8 cellular contexts compared by ENCODE assay signal in the genomic region with DNA sequence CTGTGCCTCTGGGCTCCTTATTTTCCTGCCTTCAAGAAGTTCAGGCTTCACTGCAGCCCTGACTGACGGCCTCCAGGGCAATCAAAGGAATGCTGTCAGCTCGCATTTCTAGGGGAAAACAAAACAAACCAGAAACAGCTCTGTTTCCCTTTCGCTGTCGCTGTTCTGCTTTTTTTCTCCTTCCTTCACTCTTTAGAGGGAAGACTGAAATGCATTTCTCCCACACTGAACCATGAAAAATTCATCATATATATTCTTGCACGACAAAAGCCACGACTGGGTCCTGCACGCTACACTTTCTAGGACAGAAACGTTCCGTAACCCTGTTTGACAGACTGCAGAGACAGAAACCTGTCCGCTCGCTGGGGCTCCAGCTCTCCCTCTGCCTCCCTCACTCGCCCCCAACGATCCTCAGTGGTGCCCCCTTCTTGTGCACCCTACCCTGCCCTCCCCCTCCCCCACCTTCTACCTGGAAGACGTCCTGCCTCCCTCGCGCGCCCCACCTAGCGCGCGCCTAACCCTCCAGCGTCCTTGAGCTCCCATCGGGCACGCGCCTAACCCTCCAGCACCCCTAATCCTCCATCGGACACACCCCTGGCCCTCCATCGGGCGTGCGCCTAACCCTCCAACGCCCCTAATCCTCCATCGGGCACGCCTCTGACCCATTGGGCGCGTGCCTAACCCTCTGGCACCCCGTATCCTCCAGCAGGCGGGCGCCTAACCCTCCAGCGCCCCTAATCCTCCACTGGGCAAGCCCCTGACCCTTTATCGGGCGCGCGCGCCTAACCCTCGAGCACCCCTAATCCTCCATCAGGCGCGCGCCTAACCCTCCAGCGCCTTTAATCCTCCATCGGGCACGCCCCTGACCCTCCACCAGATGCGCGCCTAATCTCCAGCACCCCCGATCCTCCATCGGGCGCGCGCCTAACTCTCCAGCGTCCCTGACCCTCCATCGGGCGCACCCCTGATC. TPM values are rescaled to one million over a fixed set of nuclear protein-coding genes. Genes with fewer than 3 reads are reported as not detected.
A peak's percentile ranks its signal among the peaks of the same experiment; 100 is the strongest.
DNase-seq lines count a peak whose midpoint lies in the region; ATAC-seq and TF ChIP-seq lines count a peak whose summit lies in the region.

No MANE protein-coding gene starts in this region.

- H2AK5ac ChIP-seq in mesenchymal stem cell (ENCODE audit: low read length, severe bottlenecking): no peak overlapping the region

- H3K9me3 ChIP-seq in colonic mucosa: no peaks in the 10 kb centered on the region
- no peaks in the 10 kb centered on the region for H3K9me3 ChIP-seq in mesenchymal stem cell (ENCODE audit: control insufficient read depth, low read length)

- H3K4me3 ChIP-seq in colonic mucosa (peak overlapping the region; percentile 23), mesenchymal stem cell (ENCODE audit: insufficient read depth in 1 of 2, low read depth in 1 of 2, low read length in 2 of 2) (peak overlapping the region; percentile 55 to 58)

- H3K9ac ChIP-seq in colonic mucosa (ENCODE audit: low read depth in 2 of 2, low read length in 2 of 2) (peak overlapping the region in 1 of 2 donors; percentile 62), mesenchymal stem cell (ENCODE audit: low read length) (no peak overlapping the region)

- H2BK5ac ChIP-seq in mesenchymal stem cell (ENCODE audit: low read depth, low read length, poor library complexity, severe bottlenecking): no peak overlapping the region

- H2AFZ ChIP-seq in mesenchymal stem cell (ENCODE audit: low read depth, low read length): no peak overlapping the region

- no peak overlapping the region for H3K27ac ChIP-seq in colonic mucosa
- H3K27ac ChIP-seq in mesenchymal stem cell (ENCODE audit: low read length, poor library complexity, severe bottlenecking): no peak overlapping the region

- H3K4ac ChIP-seq in mesenchymal stem cell (ENCODE audit: low read depth in 1 of 2, low read length in 2 of 2): no peak overlapping the region

- H3K36me3 Mint-ChIP-seq in CD14-positive monocyte (no peaks in the 10 kb centered on the region), type B pancreatic cell (peaks cover 4% of the 10 kb centered on the region)

- peak overlapping the region; percentile 81 to 92 for H3K4me3 Mint-ChIP-seq in CD14-positive monocyte
- peak overlapping the region; percentile 87 for H3K4me3 Mint-ChIP-seq in type B pancreatic cell

- DNase-seq in CD14-positive monocyte (ENCODE audit: low spot score): no peak
- DNase-seq in NCI-H1105 treated with DMSO at 0.1 percent for 48 hours (lab: John Stamatoyannopoulos, UW): peak; percentile 19
- peak; percentile 26 for DNase-seq in colonic mucosa
- DNase-seq in mesenchymal stem cell: peak; percentile 24
- no peak for DNase-seq in type B pancreatic cell (ENCODE audit: extremely low spot score, unreplicated experiment)
- no peak for DNase-seq in RPMI8226
- no peak for DNase-seq in NCI-H1048 (lab: John Stamatoyannopoulos, UW)

- H3K9me3 Mint-ChIP-seq in CD14-positive monocyte (peaks cover 0 to 7% (median 3%) of the 10 kb centered on the region in 7 donors), type B pancreatic cell (no peaks in the 10 kb centered on the region)

- no peak for ATAC-seq in HG03354 (IDR thresholded peaks at IDR 0.05; ENCODE audit: poor library complexity, severe bottlenecking, unreplicated experiment)

- H2BK12ac ChIP-seq in mesenchymal stem cell (ENCODE audit: low read length in 2 of 2): no peak overlapping the region

- peak overlapping the region; percentile 82 for H3K4me2 ChIP-seq in mesenchymal stem cell (ENCODE audit: low read length, poor library complexity, severe bottlenecking)

- H3K27me3 ChIP-seq in colonic mucosa: no peaks in the 10 kb centered on the region
- H3K27me3 ChIP-seq in mesenchymal stem cell (ENCODE audit: control insufficient read depth in 1 of 2, insufficient read depth in 1 of 2, low read length in 2 of 2): peaks cover 18 to 28% of the 10 kb centered on the region in 2 experiments

- H3K23ac ChIP-seq in mesenchymal stem cell (ENCODE audit: low read length in 2 of 2): no peak overlapping the region

- H3K36me3 ChIP-seq in colonic mucosa (no peaks in the 10 kb centered on the region), mesenchymal stem cell (ENCODE audit: control insufficient read depth in 1 of 2, insufficient read depth in 2 of 2, low read depth in 1 of 2, low read length in 2 of 2) (no peaks in the 10 kb centered on the region)

- H3K27ac Mint-ChIP-seq in CD14-positive monocyte: peak overlapping the region in 4 of 7 donors; percentile 11 to 76 (median 46)
- H3K27ac Mint-ChIP-seq in type B pancreatic cell: peak overlapping the region; percentile 86

- H3K18ac ChIP-seq in mesenchymal stem cell (ENCODE audit: low read depth in 1 of 2, low read length in 2 of 2): peak overlapping the region in 1 of 2 experiments; percentile 42

- WGBS in mesenchymal stem cell: 40% methylated on average over 59 of the region's 59 CpGs

- H3K14ac ChIP-seq in mesenchymal stem cell (ENCODE audit: low read length in 2 of 2): no peak overlapping the region

- H3K4me1 ChIP-seq in colonic mucosa (no peaks in the 10 kb centered on the region), mesenchymal stem cell (ENCODE audit: control insufficient read depth, insufficient read depth, low read depth, low read length) (peaks cover 10% of the 10 kb centered on the region)

- TF ChIP-seq CTCF in CD14-positive monocyte (IDR thresholded peaks at IDR 0.05): no peak
- TF ChIP-seq CTCF in colonic mucosa (IDR thresholded peaks at IDR 0.05): no peak
- no peak for TF ChIP-seq CTCF in type B pancreatic cell (conservative IDR thresholded peaks at IDR 0.05)

- no peak overlapping the region for H2BK15ac ChIP-seq in mesenchymal stem cell (ENCODE audit: low read depth, poor library complexity, severe bottlenecking)

- H3K4me1 Mint-ChIP-seq in CD14-positive monocyte (peaks cover 15% of the 10 kb centered on the region), type B pancreatic cell (ENCODE audit: unreplicated experiment) (peaks cover 51% of the 10 kb centered on the region)

- H3K27me3 Mint-ChIP-seq in CD14-positive monocyte (ENCODE audit: low read depth in 3 of 3) (peaks cover 2 to 26% (median 9%) of the 10 kb centered on the region in 3 donors), type B pancreatic cell (no peaks in the 10 kb centered on the region)

- no peak overlapping the region for H4K8ac ChIP-seq in mesenchymal stem cell (ENCODE audit: low read length)

- H4K91ac ChIP-seq in mesenchymal stem cell (ENCODE audit: low read length): peak overlapping the region; percentile 34

- intact Hi-C loops in CD14-positive monocyte (cut with micrococcal nuclease): no loop called here
- intact Hi-C loops in colonic mucosa (cut with DNase I): no loop called here

- no peaks in the 10 kb centered on the region for H3K79me1 ChIP-seq in mesenchymal stem cell (replicated peaks; ENCODE audit: low read length, poor library complexity, severe bottlenecking)

- no peak overlapping the region for H2BK120ac ChIP-seq in mesenchymal stem cell (ENCODE audit: low read depth, low read length)

RNA-seq across cellular contexts. Expression of gene SVOPL, which starts 37.1 kb away (rescaled TPM):
- not detected for polyA plus RNA-seq in CD14-positive monocyte
- total RNA-seq in colonic mucosa (under 1 TPM; 0.58 to 0.62 TPM), type B pancreatic cell (ENCODE audit: low replicate concordance) (0.81 TPM in 1 of 2 replicates, not detected in the other)
- polyA plus RNA-seq in mesenchymal stem cell (2013, experiment 1 of 2): not detected
- not detected for polyA plus RNA-seq in mesenchymal stem cell (2013, experiment 2 of 2)

Comparison
In these comparisons a context has a peak if more than half of its experiments do, and no peak if none do; other contexts are left out.
1. DNase-seq: peak in NCI-H1105 treated with DMSO at 0.1 percent for 48 hours (single experiment), colonic mucosa (single experiment) and mesenchymal stem cell (single experiment); none in CD14-positive monocyte (single experiment), type B pancreatic cell (single experiment), RPMI8226 (single experiment) and NCI-H1048 (single experiment).